In genomic region chrX:11244641-11245040, GRCh38 we compare ENCODE assay signal across 25 cellular contexts. TPM values are rescaled to one million over a fixed set of nuclear protein-coding genes. Genes with fewer than 3 reads are reported as not detected.
A peak's percentile ranks its signal among the peaks of the same experiment; 100 is the strongest.
DNase-seq lines count a peak whose midpoint lies in the region; ATAC-seq, FAIRE-seq and TF ChIP-seq lines count a peak whose summit lies in the region.
"Had no signal": no experiment of that assay in that cellular context is flagged by ENCODE, and none has a peak within 500 bp of the region (broad histone marks: within the 10 kb centered on the region; RNA-seq: fewer than 3 reads in every experiment).

No MANE protein-coding gene starts in this region.

- no peaks in the 10 kb centered on the region for H3K4me1 Mint-ChIP-seq in activated CD4-positive, alpha-beta T cell treated with anti-CD3 and anti-CD28 coated beads, Interleukin-2, amount 10 ng/mL, durations not matched to agents 24 days and 14 days
- H3K4me1 Mint-ChIP-seq: activated naive CD4-positive, alpha-beta T cell treated with anti-CD3 and anti-CD28 coated beads, Interleukin-2, amount 10 ng/mL, durations not matched to agents 7 days and 5 days had no signal

- H3K4me3 ChIP-seq in MG63 (no peak overlapping the region), epithelial cell of esophagus (ENCODE audit: low read length) (no peak overlapping the region), small intestine (ENCODE audit: low read depth in 1 of 2, low read length in 2 of 2) (no peak overlapping the region), H7 (ENCODE audit: insufficient read depth, low read depth, low read length) (no peak overlapping the region)
- H3K4me3 ChIP-seq: ascending aorta had no signal

- H3K36me3 Mint-ChIP-seq in activated CD4-positive, alpha-beta T cell treated with anti-CD3 and anti-CD28 coated beads, Interleukin-2, amount 10 ng/mL, durations not matched to agents 24 days and 14 days (ENCODE audit: low read depth), result no peaks in the 10 kb centered on the region
- H3K36me3 Mint-ChIP-seq: activated naive CD4-positive, alpha-beta T cell treated with anti-CD3 and anti-CD28 coated beads, Interleukin-2, amount 10 ng/mL, durations not matched to agents 7 days and 5 days had no signal

- DNase-seq in AG08395 (ENCODE audit: low spot score) (peak; percentile 5), MG63 (peak; percentile 19), epithelial cell of esophagus (ENCODE audit: low read depth) (peak; percentile 76), left ventricle myocardium superior (no peak), occipital lobe (lab: John Stamatoyannopoulos, UW) (no peak), small intestine (no peak), H7 (no peak)
- no peak for DNase-seq in activated CD4-positive, alpha-beta T cell treated with anti-CD3 and anti-CD28 coated beads, Interleukin-2, amount 10 ng/mL, durations not matched to agents 24 days and 14 days
- DNase-seq: activated naive CD4-positive, alpha-beta T cell treated with anti-CD3 and anti-CD28 coated beads, Interleukin-2, amount 10 ng/mL, durations not matched to agents 7 days and 5 days; activated T-cell treated with anti-CD3 and anti-CD28 coated beads, Interleukin-2, amount 50 U/mL, for 4 hours; C1 segment of cervical spinal cord; effector CD8-positive, alpha-beta T cell; foreskin melanocyte; hypothalamus; NCI-H1930; SK-N-SH had no signal

- intact Hi-C loops in left ventricle myocardium superior (cut with micrococcal nuclease), result no loop called here
- intact Hi-C loops in activated CD4-positive, alpha-beta T cell treated with anti-CD3 and anti-CD28 coated beads, Interleukin-2, amount 10 ng/mL, durations not matched to agents 24 days and 14 days (cut with micrococcal nuclease), result no loop called here

- H3K27me3 Mint-ChIP-seq in activated CD4-positive, alpha-beta T cell treated with anti-CD3 and anti-CD28 coated beads, Interleukin-2, amount 10 ng/mL, durations not matched to agents 24 days and 14 days, result no peaks in the 10 kb centered on the region
- H3K27me3 Mint-ChIP-seq: activated naive CD4-positive, alpha-beta T cell treated with anti-CD3 and anti-CD28 coated beads, Interleukin-2, amount 10 ng/mL, durations not matched to agents 7 days and 5 days; memory B cell had no signal

- 46 to 69% (median 68%) methylated on average over 2 of the region's 2 CpGs for WGBS in small intestine, 3 donors

- no peaks in the 10 kb centered on the region for H3K4me1 ChIP-seq in small intestine (ENCODE audit: control insufficient read depth in 2 of 2, insufficient read depth in 1 of 2, low read depth in 1 of 2, low read length in 1 of 2)
- H3K4me1 ChIP-seq: ascending aorta had no signal

- no peak for FAIRE-seq in small intestine (lab: Jason Lieb, UNC)
- FAIRE-seq: D721Med, RCC 7860 had no signal

- H3K36me3 ChIP-seq in MG63 (no peaks in the 10 kb centered on the region), small intestine (ENCODE audit: control insufficient read depth in 2 of 2, insufficient read depth in 2 of 2, low read length in 2 of 2) (no peaks in the 10 kb centered on the region), H7 (replicated peaks; ENCODE audit: control insufficient read depth, insufficient read depth, low read length) (no peaks in the 10 kb centered on the region)
- H3K36me3 ChIP-seq: ascending aorta had no signal

- H3K27ac ChIP-seq in small intestine (ENCODE audit: low read depth in 1 of 2, low read length in 1 of 2), result no peak overlapping the region
- H3K27ac ChIP-seq: ascending aorta, HL-60 had no signal

- H3K9me3 ChIP-seq in MG63 (no peaks in the 10 kb centered on the region), small intestine (ENCODE audit: control insufficient read depth, low read depth) (no peaks in the 10 kb centered on the region)
- H3K9me3 ChIP-seq: ascending aorta, SK-N-SH had no signal

- H3K9me3 Mint-ChIP-seq in activated CD4-positive, alpha-beta T cell treated with anti-CD3 and anti-CD28 coated beads, Interleukin-2, amount 10 ng/mL, durations not matched to agents 24 days and 14 days, result no peaks in the 10 kb centered on the region
- H3K9me3 Mint-ChIP-seq: activated naive CD4-positive, alpha-beta T cell treated with anti-CD3 and anti-CD28 coated beads, Interleukin-2, amount 10 ng/mL, durations not matched to agents 7 days and 5 days; activated T-cell treated with anti-CD3 and anti-CD28 coated beads, Interleukin-2, amount 50 U/mL, for 4 hours; memory B cell had no signal

- no peak for TF ChIP-seq CTCF in epithelial cell of esophagus (IDR thresholded peaks at IDR 0.05; ENCODE audit: insufficient read depth, low read depth, low read length, missing control alignments)

- H3K4me3 Mint-ChIP-seq in activated CD4-positive, alpha-beta T cell treated with anti-CD3 and anti-CD28 coated beads, Interleukin-2, amount 10 ng/mL, durations not matched to agents 24 days and 14 days, result no peak overlapping the region
- H3K4me3 Mint-ChIP-seq: activated naive CD4-positive, alpha-beta T cell treated with anti-CD3 and anti-CD28 coated beads, Interleukin-2, amount 10 ng/mL, durations not matched to agents 7 days and 5 days; activated T-cell treated with anti-CD3 and anti-CD28 coated beads, Interleukin-2, amount 50 U/mL, for 4 hours; memory B cell had no signal

- peak; percentile 57 for ATAC-seq in left ventricle myocardium superior
- ATAC-seq: activated T-cell treated with anti-CD3 and anti-CD28 coated beads, Interleukin-2, amount 50 U/mL, for 4 hours had no signal

- H3K27ac Mint-ChIP-seq in activated CD4-positive, alpha-beta T cell treated with anti-CD3 and anti-CD28 coated beads, Interleukin-2, amount 10 ng/mL, durations not matched to agents 24 days and 14 days, result no peak overlapping the region
- H3K27ac Mint-ChIP-seq: activated naive CD4-positive, alpha-beta T cell treated with anti-CD3 and anti-CD28 coated beads, Interleukin-2, amount 10 ng/mL, durations not matched to agents 7 days and 5 days; memory B cell had no signal

- no peaks in the 10 kb centered on the region for H3K27me3 ChIP-seq in MG63
- H3K27me3 ChIP-seq in small intestine (ENCODE audit: control insufficient read depth in 2 of 2, insufficient read depth in 2 of 2, low read length in 2 of 2), result no peaks in the 10 kb centered on the region
- H3K27me3 ChIP-seq in H7 (ENCODE audit: control insufficient read depth, insufficient read depth, low read length), result no peaks in the 10 kb centered on the region
- H3K27me3 ChIP-seq: ascending aorta had no signal

RNA-seq across cellular contexts. Expression of gene AMELX, which starts 48.6 kb away (rescaled TPM):
- total RNA-seq in MG63 (2014; rRNA removed; shearing (Covaris generic); ENCODE audit: low replicate concordance), result not detected in 2 replicates
- total RNA-seq in left ventricle myocardium superior, result not detected
- total RNA-seq in activated CD4-positive, alpha-beta T cell treated with anti-CD3 and anti-CD28 coated beads, Interleukin-2, amount 10 ng/mL, durations not matched to agents 24 days and 14 days, result not detected in 2 replicates
- total RNA-seq in occipital lobe, result not detected
- not detected for polyA plus RNA-seq in small intestine
- total RNA-seq in H7 (2014; rRNA removed; shearing (Covaris generic)), result not detected in 2 replicates
- total RNA-seq: activated T-cell treated with anti-CD3 and anti-CD28 coated beads, Interleukin-2, amount 50 U/mL, for 4 hours; ascending aorta; cerebellum; kidney epithelial cell; omental fat pad; temporal lobe had no signal
- polyA plus RNA-seq: SK-N-SH had no signal

Comparison
In these comparisons a context has a peak if more than half of its experiments do, and no peak if none do; other contexts are left out.
1. DNase-seq: peak in AG08395 (single experiment), MG63 (single experiment) and epithelial cell of esophagus (single experiment); none in left ventricle myocardium superior (single experiment), activated CD4-positive, alpha-beta T cell treated with anti-CD3 and anti-CD28 coated beads, Interleukin-2, amount 10 ng/mL, durations not matched to agents 24 days and 14 days (single experiment), occipital lobe (single experiment), small intestine (single experiment) and H7 (single experiment).